8 cellular contexts compared by ENCODE assay signal in the genomic region with DNA sequence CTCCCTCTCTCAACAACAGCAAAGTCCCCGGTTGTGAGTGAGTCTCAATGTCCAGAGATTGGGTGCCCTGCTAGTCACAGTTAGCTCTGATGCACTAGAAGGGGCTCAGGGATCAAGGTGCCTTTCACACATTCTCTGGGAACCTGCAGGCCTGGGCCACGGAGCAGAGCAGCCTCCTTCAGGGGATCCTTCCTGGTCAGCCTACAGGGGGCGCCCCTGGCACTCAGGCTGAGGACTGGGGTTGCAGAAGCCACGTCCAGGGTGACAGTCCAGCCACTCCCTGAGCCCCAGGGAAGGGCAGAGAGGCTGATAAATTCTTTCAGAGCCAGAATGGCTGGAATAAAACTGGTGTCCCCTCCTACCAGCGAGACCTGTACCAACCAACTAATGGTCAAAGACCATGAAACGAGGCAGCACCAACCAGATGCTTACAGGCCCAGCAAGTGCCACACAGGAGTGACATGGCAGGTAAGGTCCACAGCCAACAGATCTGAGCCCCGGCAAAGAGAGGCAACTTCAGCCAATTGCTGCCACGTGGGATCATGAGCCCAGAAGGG. TPM values are rescaled to one million over a fixed set of nuclear protein-coding genes. Genes with fewer than 3 reads are reported as not detected.
DNase-seq lines count a peak whose midpoint lies in the region; ATAC-seq and TF ChIP-seq lines count a peak whose summit lies in the region.

No MANE protein-coding gene starts in this region.

- intact Hi-C loops in activated T-helper 2 cell treated with anti-CD3 and anti-CD28 coated beads, Interferon-gamma antibody, Interleukin-2, Interleukin-4, amounts not matched to agents 10 μg/mL and 5 μg/mL and 100 μg/mL, durations not matched to agents 14 hours and 24 hours and 36 hours (cut with micrococcal nuclease), result loop anchor here (1.0 kb wide), 1 partner anchor 59 kb away; a partner anchor contains a TSS
- intact Hi-C loops in head of caudate nucleus (cut with DNase I), result loop anchor here (10.0 kb wide), 1 partner anchor 259 kb away; no protein-coding TSS in a partner anchor
- intact Hi-C loops in prostate gland (cut with DNase I), result no loop called here

- H3K36me3 Mint-ChIP-seq in activated T-helper 2 cell treated with anti-CD3 and anti-CD28 coated beads, Interferon-gamma antibody, Interleukin-2, Interleukin-4, amounts not matched to agents 10 μg/mL and 5 μg/mL and 100 μg/mL, durations not matched to agents 14 hours and 24 hours and 36 hours (ENCODE audit: low read depth), result peaks cover 13% of the 10 kb centered on the region

- H3K4me3 Mint-ChIP-seq in activated T-helper 2 cell treated with anti-CD3 and anti-CD28 coated beads, Interferon-gamma antibody, Interleukin-2, Interleukin-4, amounts not matched to agents 10 μg/mL and 5 μg/mL and 100 μg/mL, durations not matched to agents 14 hours and 24 hours and 36 hours (ENCODE audit: low read depth), result no peak overlapping the region

- no peaks in the 10 kb centered on the region for H3K9me3 Mint-ChIP-seq in activated T-helper 2 cell treated with anti-CD3 and anti-CD28 coated beads, Interferon-gamma antibody, Interleukin-2, Interleukin-4, amounts not matched to agents 10 μg/mL and 5 μg/mL and 100 μg/mL, durations not matched to agents 14 hours and 24 hours and 36 hours

- 60% methylated on average over 8 of the region's 8 CpGs for WGBS in prostate gland

- ATAC-seq in GM21576 (IDR thresholded peaks at IDR 0.05; ENCODE audit: unreplicated experiment), result peak; percentile 55
- ATAC-seq in GM18511 (IDR thresholded peaks at IDR 0.05; ENCODE audit: unreplicated experiment), result no peak

- H3K4me1 Mint-ChIP-seq in activated T-helper 2 cell treated with anti-CD3 and anti-CD28 coated beads, Interferon-gamma antibody, Interleukin-2, Interleukin-4, amounts not matched to agents 10 μg/mL and 5 μg/mL and 100 μg/mL, durations not matched to agents 14 hours and 24 hours and 36 hours (ENCODE audit: low read depth), result no peaks in the 10 kb centered on the region

- no peaks in the 10 kb centered on the region for H3K27me3 ChIP-seq in prostate gland (replicated peaks; ENCODE audit: insufficient read depth)

- no peaks in the 10 kb centered on the region for H3K4me1 ChIP-seq in prostate gland (replicated peaks)

- no peaks in the 10 kb centered on the region for H3K9me3 ChIP-seq in prostate gland

- TF ChIP-seq CTCF in C4-2B (conservative IDR thresholded peaks at IDR 0.05) (peak; percentile 79), prostate gland (IDR thresholded peaks at IDR 0.05) (peak in 3 of 4 experiments; percentile 33 to 54 (median 33))

- no peaks in the 10 kb centered on the region for H3K36me3 ChIP-seq in prostate gland

- TF ChIP-seq POLR2A in prostate gland (IDR thresholded peaks at IDR 0.05), result no peak

- H3K27ac ChIP-seq in C4-2B, result no peak overlapping the region
- no peak overlapping the region for H3K27ac ChIP-seq in prostate gland

- peak; percentile 19 for DNase-seq in RKO (ENCODE audit: low spot score)
- peak; percentile 50 for DNase-seq in activated T-helper 2 cell treated with anti-CD3 and anti-CD28 coated beads, Interferon-gamma antibody, Interleukin-2, Interleukin-4, amounts not matched to agents 10 μg/mL and 5 μg/mL and 100 μg/mL, durations not matched to agents 14 hours and 24 hours and 36 hours (ENCODE audit: low spot score)
- DNase-seq in head of caudate nucleus, result peak in 40 of 42 donors; percentile 18 to 81 (median 52)
- peak; percentile 19 for DNase-seq in prostate gland (ENCODE audit: low spot score)
- no peak for DNase-seq in NCI-H226

- no peak overlapping the region for H3K4me3 ChIP-seq in prostate gland

- no peaks in the 10 kb centered on the region for H3K27me3 Mint-ChIP-seq in activated T-helper 2 cell treated with anti-CD3 and anti-CD28 coated beads, Interferon-gamma antibody, Interleukin-2, Interleukin-4, amounts not matched to agents 10 μg/mL and 5 μg/mL and 100 μg/mL, durations not matched to agents 14 hours and 24 hours and 36 hours (ENCODE audit: low read depth)

- no peak overlapping the region for H3K27ac Mint-ChIP-seq in activated T-helper 2 cell treated with anti-CD3 and anti-CD28 coated beads, Interferon-gamma antibody, Interleukin-2, Interleukin-4, amounts not matched to agents 10 μg/mL and 5 μg/mL and 100 μg/mL, durations not matched to agents 14 hours and 24 hours and 36 hours

RNA-seq across cellular contexts. Expression of a gene that starts 43.5 kb away (rescaled TPM):
- 33.0 and 35.1 TPM in 2 replicates for total RNA-seq in activated T-helper 2 cell treated with anti-CD3 and anti-CD28 coated beads, Interferon-gamma antibody, Interleukin-2, Interleukin-4, amounts not matched to agents 10 μg/mL and 5 μg/mL and 100 μg/mL, durations not matched to agents 14 hours and 24 hours and 36 hours
- total RNA-seq in prostate gland, result 10 to 100 TPM in 1 of 2 donors, 1 to 10 TPM in 1; 8.7 to 54.5 TPM

RNA-seq across cellular contexts. Expression of a gene that starts 48.7 kb away (rescaled TPM):
- 55.8 and 58.5 TPM in 2 replicates for total RNA-seq in activated T-helper 2 cell treated with anti-CD3 and anti-CD28 coated beads, Interferon-gamma antibody, Interleukin-2, Interleukin-4, amounts not matched to agents 10 μg/mL and 5 μg/mL and 100 μg/mL, durations not matched to agents 14 hours and 24 hours and 36 hours
- total RNA-seq in prostate gland, result 10 to 100 TPM; 27.7 to 42.8 TPM

RNA-seq across cellular contexts. Expression of a gene that starts 59.0 kb away (rescaled TPM):
- 19.7 and 21.9 TPM in 2 replicates for total RNA-seq in activated T-helper 2 cell treated with anti-CD3 and anti-CD28 coated beads, Interferon-gamma antibody, Interleukin-2, Interleukin-4, amounts not matched to agents 10 μg/mL and 5 μg/mL and 100 μg/mL, durations not matched to agents 14 hours and 24 hours and 36 hours
- 10 to 100 TPM; 23.0 to 33.1 TPM for total RNA-seq in prostate gland
